18 cellular contexts compared by ENCODE assay signal in the genomic region with DNA sequence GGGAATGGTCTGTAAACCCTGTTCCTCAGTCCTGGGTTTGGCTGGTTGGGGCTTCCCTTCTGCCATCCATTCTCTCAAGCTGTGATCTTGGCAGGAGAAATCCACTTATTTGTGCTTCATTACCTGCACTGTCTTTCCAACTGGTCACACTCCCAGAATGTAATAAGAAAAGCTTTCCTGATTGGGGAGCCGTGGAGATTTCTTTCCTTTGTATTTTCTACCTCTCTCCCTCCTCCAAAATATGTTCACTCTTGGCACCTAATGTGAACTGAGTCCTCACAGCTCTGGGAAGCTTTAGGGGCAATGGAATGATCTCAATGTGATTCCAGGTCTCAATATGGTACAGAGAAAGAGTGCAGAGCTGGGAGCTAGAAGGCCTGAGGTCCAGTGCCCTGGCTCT. TPM values are rescaled to one million over a fixed set of nuclear protein-coding genes. Genes with fewer than 3 reads are reported as not detected.
DNase-seq lines count a peak whose midpoint lies in the region; ATAC-seq lines count a peak whose summit lies in the region.
"Had no signal": no experiment of that assay in that cellular context is flagged by ENCODE, and none has a peak within 500 bp of the region (broad histone marks: within the 10 kb centered on the region; RNA-seq: fewer than 3 reads in every experiment).

No MANE protein-coding gene starts in this region.

- H3K4me1 Mint-ChIP-seq in T-helper 17 cell = no peaks in the 10 kb centered on the region
- H3K4me1 Mint-ChIP-seq: B cell; CD4-positive, CD25-positive, alpha-beta regulatory T cell had no signal

- H3K9me3 ChIP-seq in T-helper 17 cell (ENCODE audit: control insufficient read depth, low read length, poor library complexity, severe bottlenecking) = no peaks in the 10 kb centered on the region
- H3K9me3 ChIP-seq: BLaER1, Caco-2, HAP-1 had no signal

- no peak for ATAC-seq in GM19397 (IDR thresholded peaks at IDR 0.05; ENCODE audit: unreplicated experiment)
- ATAC-seq in GM19395 (IDR thresholded peaks at IDR 0.05; ENCODE audit: unreplicated experiment) = no peak
- no peak for ATAC-seq in T-helper 17 cell
- ATAC-seq: CD8-positive, alpha-beta T cell had no signal

- H3K27ac Mint-ChIP-seq in T-helper 17 cell = no peak overlapping the region
- H3K27ac Mint-ChIP-seq: B cell; CD4-positive, CD25-positive, alpha-beta regulatory T cell; CD8-positive, alpha-beta T cell; HFFc6 had no signal

- peaks cover 30% of the 10 kb centered on the region for H3K27me3 Mint-ChIP-seq in T-helper 17 cell

- peak; percentile 35 for DNase-seq in DMS 273 (lab: John Stamatoyannopoulos, UW; ENCODE audit: unreplicated experiment)
- DNase-seq in DMS 273 treated with DMSO at 0.1 percent for 48 hours (lab: John Stamatoyannopoulos, UW) = no peak
- DNase-seq in NCI-H2171 treated with DMSO at 0.1 percent for 48 hours (lab: John Stamatoyannopoulos, UW) = peak; percentile 48
- peak; percentile 11 for DNase-seq in NCI-H69 (lab: John Stamatoyannopoulos, UW)
- peak; percentile 73 to 95 for DNase-seq in cerebellar nuclear complex (lab: John Stamatoyannopoulos, UW)
- DNase-seq in T-helper 17 cell = no peak
- DNase-seq: CD8-positive, alpha-beta T cell; DMS79 treated with DMSO at 0.1 percent for 48 hours; GOT3 had no signal

- H3K4me3 Mint-ChIP-seq in T-helper 17 cell = no peak overlapping the region
- H3K4me3 Mint-ChIP-seq: B cell; CD4-positive, CD25-positive, alpha-beta regulatory T cell; CD8-positive, alpha-beta T cell; HFFc6 had no signal

- H3K36me3 Mint-ChIP-seq in T-helper 17 cell (ENCODE audit: low read depth) = peaks cover 2% of the 10 kb centered on the region
- H3K36me3 Mint-ChIP-seq: CD4-positive, CD25-positive, alpha-beta regulatory T cell; CD8-positive, alpha-beta T cell had no signal

RNA-seq across cellular contexts. Expression of gene KCNA10, which starts 23.0 kb away (rescaled TPM):
- total RNA-seq in T-helper 17 cell = not detected
- total RNA-seq: B cell; Caco-2; CD4-positive, CD25-positive, alpha-beta regulatory T cell; CD8-positive, alpha-beta T cell; Daoy; HFFc6 had no signal

Comparison
In these comparisons a context has a peak if more than half of its experiments do, and no peak if none do; other contexts are left out.
1. DNase-seq: peak in DMS 273 (single experiment), NCI-H2171 treated with DMSO at 0.1 percent for 48 hours (single experiment), NCI-H69 (single experiment) and cerebellar nuclear complex (2 of 2); none in DMS 273 treated with DMSO at 0.1 percent for 48 hours (single experiment) and T-helper 17 cell (0 of 3).